In genomic region chr19:48194041-48194871, GRCh38 we compare ENCODE assay signal across 9 cellular contexts.
DNase-seq lines count a peak whose midpoint lies in the region; ATAC-seq and FAIRE-seq lines count a peak whose summit lies in the region.
"Had no signal": no experiment of that assay in that cellular context is flagged by ENCODE, and none has a peak within 500 bp of the region (broad histone marks: within the 10 kb centered on the region; RNA-seq: fewer than 3 reads in every experiment).

No MANE protein-coding gene starts in this region.

- DNase-seq in AG20443 (ENCODE audit: low spot score): peak; percentile 50
- peak; percentile 75 for DNase-seq in GM19239 (ENCODE audit: insufficient read length, low spot score)
- DNase-seq in activated T-cell treated with anti-CD3 and anti-CD28 coated beads, Interleukin-2, amount 50 U/mL, for 24 hours: peak; percentile 45
- DNase-seq in left kidney (ENCODE audit: low read depth, low spot score): peak; percentile 45
- no peak for DNase-seq in epidermal melanocyte (ENCODE audit: insufficient read length, low spot score)
- DNase-seq in NCI-H345 treated with DMSO at 0.1 percent for 48 hours (lab: John Stamatoyannopoulos, UW; ENCODE audit: unreplicated experiment): no peak
- DNase-seq in retina: no peak
- DNase-seq: cortex of kidney had no signal

- H3K4me1 Mint-ChIP-seq in activated T-cell treated with anti-CD3 and anti-CD28 coated beads, Interleukin-2, amount 50 U/mL, for 24 hours (ENCODE audit: low read depth): peaks cover 8% of the 10 kb centered on the region

- H3K9me3 Mint-ChIP-seq in activated T-cell treated with anti-CD3 and anti-CD28 coated beads, Interleukin-2, amount 50 U/mL, for 24 hours: no peaks in the 10 kb centered on the region

- no peak overlapping the region for H3K4me3 Mint-ChIP-seq in activated T-cell treated with anti-CD3 and anti-CD28 coated beads, Interleukin-2, amount 50 U/mL, for 24 hours

- no peak for ATAC-seq in GM19023 (IDR thresholded peaks at IDR 0.05; ENCODE audit: unreplicated experiment)

- peaks cover 31% of the 10 kb centered on the region for H3K36me3 Mint-ChIP-seq in activated T-cell treated with anti-CD3 and anti-CD28 coated beads, Interleukin-2, amount 50 U/mL, for 24 hours (ENCODE audit: low read depth)

- H3K27me3 Mint-ChIP-seq in activated T-cell treated with anti-CD3 and anti-CD28 coated beads, Interleukin-2, amount 50 U/mL, for 24 hours: no peaks in the 10 kb centered on the region

- peak; percentile 71 for FAIRE-seq in GM19239 (lab: Jason Lieb, UNC)

- H3K27ac Mint-ChIP-seq in activated T-cell treated with anti-CD3 and anti-CD28 coated beads, Interleukin-2, amount 50 U/mL, for 24 hours: no peak overlapping the region

Comparison
In these comparisons a context has a peak if more than half of its experiments do, and no peak if none do; other contexts are left out.
1. DNase-seq: peak in AG20443 (single experiment), GM19239 (single experiment), activated T-cell treated with anti-CD3 and anti-CD28 coated beads, Interleukin-2, amount 50 U/mL, for 24 hours (single experiment) and left kidney (single experiment); none in epidermal melanocyte (single experiment), NCI-H345 treated with DMSO at 0.1 percent for 48 hours (single experiment) and retina (single experiment).